In genomic region chr1:232557661-232558260, GRCh38 we compare ENCODE assay signal across 19 cellular contexts.
A peak's percentile ranks its signal among the peaks of the same experiment; 100 is the strongest.
DNase-seq lines count a peak whose midpoint lies in the region; ATAC-seq and TF ChIP-seq lines count a peak whose summit lies in the region.
"Had no signal": no experiment of that assay in that cellular context is flagged by ENCODE, and none has a peak within 500 bp of the region (broad histone marks: within the 10 kb centered on the region; RNA-seq: fewer than 3 reads in every experiment).

No MANE protein-coding gene starts in this region.

- H2BK12ac ChIP-seq in mesenchymal stem cell (ENCODE audit: low read length in 2 of 2) = peak overlapping the region in 1 of 2 experiments; percentile 72

- H3K4ac ChIP-seq in mesenchymal stem cell (ENCODE audit: low read depth in 1 of 2, low read length in 2 of 2) = no peak overlapping the region

- H3K4me1 ChIP-seq in mesenchymal stem cell (ENCODE audit: control insufficient read depth, insufficient read depth, low read depth, low read length) = peaks cover 16% of the 10 kb centered on the region
- peaks cover 29% of the 10 kb centered on the region for H3K4me1 ChIP-seq in upper lobe of right lung

- H3K14ac ChIP-seq in mesenchymal stem cell (ENCODE audit: low read length in 2 of 2) = no peak overlapping the region

- WGBS in mesenchymal stem cell = 67% methylated on average over 2 of the region's 3 CpGs

- H4K91ac ChIP-seq in mesenchymal stem cell (ENCODE audit: low read length) = no peak overlapping the region

- H3K79me1 ChIP-seq in mesenchymal stem cell (replicated peaks; ENCODE audit: low read length, poor library complexity, severe bottlenecking) = peaks cover 34% of the 10 kb centered on the region

- H3K36me3 ChIP-seq in mesenchymal stem cell (ENCODE audit: control insufficient read depth in 1 of 2, insufficient read depth in 2 of 2, low read depth in 1 of 2, low read length in 2 of 2) (peaks cover 0 to 10% of the 10 kb centered on the region in 2 experiments), upper lobe of right lung (no peaks in the 10 kb centered on the region)
- H3K36me3 ChIP-seq: cardiac muscle cell, spleen had no signal

- H3K9me3 Mint-ChIP-seq in stimulated activated naive CD8-positive, alpha-beta T cell treated with anti-CD3 and anti-CD28 coated beads, Interleukin-15, Interleukin-2, amounts not matched to agents 100 ng/mL and 50 ng/mL, for 24 hours = no peaks in the 10 kb centered on the region
- H3K9me3 Mint-ChIP-seq: activated CD4-positive, alpha-beta T cell treated with anti-CD3 and anti-CD28 coated beads, Interleukin-2, amount 10 ng/mL, durations not matched to agents 7 days and 5 days; CD8-positive, alpha-beta T cell had no signal

- H3K4me3 ChIP-seq in mesenchymal stem cell (ENCODE audit: insufficient read depth in 1 of 2, low read depth in 1 of 2, low read length in 2 of 2) (no peak overlapping the region), upper lobe of right lung (no peak overlapping the region)
- H3K4me3 ChIP-seq: cardiac muscle cell, esophagus squamous epithelium, spleen had no signal

- H3K9me3 ChIP-seq in mesenchymal stem cell (ENCODE audit: control insufficient read depth, low read length) (no peaks in the 10 kb centered on the region), upper lobe of right lung (no peaks in the 10 kb centered on the region)
- H3K9me3 ChIP-seq: esophagus squamous epithelium, spleen had no signal

- no peak overlapping the region for H2AFZ ChIP-seq in mesenchymal stem cell (ENCODE audit: low read depth, low read length)

- H3K27ac Mint-ChIP-seq in stimulated activated naive CD8-positive, alpha-beta T cell treated with anti-CD3 and anti-CD28 coated beads, Interleukin-15, Interleukin-2, amounts not matched to agents 100 ng/mL and 50 ng/mL, for 24 hours = peak overlapping the region; percentile 46
- H3K27ac Mint-ChIP-seq: activated CD4-positive, alpha-beta T cell treated with anti-CD3 and anti-CD28 coated beads, Interleukin-2, amount 10 ng/mL, durations not matched to agents 7 days and 5 days; CD8-positive, alpha-beta T cell had no signal

- H3K23ac ChIP-seq in mesenchymal stem cell (ENCODE audit: low read length in 2 of 2) = no peak overlapping the region

- H4K8ac ChIP-seq in mesenchymal stem cell (ENCODE audit: low read length) = no peak overlapping the region

- no peak overlapping the region for H3K9ac ChIP-seq in mesenchymal stem cell (ENCODE audit: low read length)

- no peak for TF ChIP-seq CTCF in upper lobe of right lung (IDR thresholded peaks at IDR 0.05)

- intact Hi-C loops in upper lobe of right lung (cut with DNase I) = no loop called here
- intact Hi-C loops in posterior cingulate gyrus (cut with DNase I) = no loop called here

- peak overlapping the region in 1 of 2 experiments; percentile 18 for H3K18ac ChIP-seq in mesenchymal stem cell (ENCODE audit: low read depth in 1 of 2, low read length in 2 of 2)

- H3K4me2 ChIP-seq in mesenchymal stem cell (ENCODE audit: low read length, poor library complexity, severe bottlenecking) = no peak overlapping the region

- H3K4me3 Mint-ChIP-seq in stimulated activated naive CD8-positive, alpha-beta T cell treated with anti-CD3 and anti-CD28 coated beads, Interleukin-15, Interleukin-2, amounts not matched to agents 100 ng/mL and 50 ng/mL, for 24 hours = no peak overlapping the region
- H3K4me3 Mint-ChIP-seq: activated CD4-positive, alpha-beta T cell treated with anti-CD3 and anti-CD28 coated beads, Interleukin-2, amount 10 ng/mL, durations not matched to agents 7 days and 5 days; CD8-positive, alpha-beta T cell had no signal

- ATAC-seq in stimulated activated naive CD8-positive, alpha-beta T cell treated with anti-CD3 and anti-CD28 coated beads, Interleukin-15, Interleukin-2, amounts not matched to agents 100 U/mL and 50 U/mL, for 24 hours = no peak
- peak; percentile 35 for ATAC-seq in upper lobe of right lung
- ATAC-seq: CD8-positive, alpha-beta T cell had no signal

- peaks cover 11% of the 10 kb centered on the region for H3K4me1 Mint-ChIP-seq in stimulated activated naive CD8-positive, alpha-beta T cell treated with anti-CD3 and anti-CD28 coated beads, Interleukin-15, Interleukin-2, amounts not matched to agents 100 ng/mL and 50 ng/mL, for 24 hours (ENCODE audit: low read depth)

- H2BK15ac ChIP-seq in mesenchymal stem cell (ENCODE audit: low read depth, poor library complexity, severe bottlenecking) = no peak overlapping the region

- no peak for DNase-seq in stimulated activated naive CD8-positive, alpha-beta T cell treated with anti-CD3 and anti-CD28 coated beads, Interleukin-15, Interleukin-2, amounts not matched to agents 100 U/mL and 50 U/mL, for 24 hours
- DNase-seq in NCI-H69 (lab: John Stamatoyannopoulos, UW) (peak; percentile 86), mesenchymal stem cell (no peak), upper lobe of right lung (no peak), posterior cingulate gyrus (no peak), T-helper 1 cell (no peak), NCI-H1436 (lab: John Stamatoyannopoulos, UW) (no peak)
- DNase-seq: activated CD4-positive, alpha-beta T cell treated with anti-CD3 and anti-CD28 coated beads, Interleukin-2, amount 10 ng/mL, durations not matched to agents 7 days and 5 days; activated effector memory CD4-positive, alpha-beta T cell treated with anti-CD3 and anti-CD28 coated beads, Interleukin-2, amount 50 U/mL, for 16 hours; amniotic stem cell; CD8-positive, alpha-beta T cell; DND-41; esophagus squamous epithelium; NCI-H1092; NCI-H2107; NCI-H82; spleen had no signal

- H3K36me3 Mint-ChIP-seq in stimulated activated naive CD8-positive, alpha-beta T cell treated with anti-CD3 and anti-CD28 coated beads, Interleukin-15, Interleukin-2, amounts not matched to agents 100 ng/mL and 50 ng/mL, for 24 hours (ENCODE audit: low read depth) = no peaks in the 10 kb centered on the region
- H3K36me3 Mint-ChIP-seq: CD8-positive, alpha-beta T cell had no signal

- no peak overlapping the region for H3K27ac ChIP-seq in mesenchymal stem cell (ENCODE audit: low read length, poor library complexity, severe bottlenecking)
- no peak overlapping the region for H3K27ac ChIP-seq in upper lobe of right lung
- H3K27ac ChIP-seq: esophagus squamous epithelium, spleen had no signal

- no peak overlapping the region for H2BK5ac ChIP-seq in mesenchymal stem cell (ENCODE audit: low read depth, low read length, poor library complexity, severe bottlenecking)

- no peaks in the 10 kb centered on the region for H3K27me3 Mint-ChIP-seq in stimulated activated naive CD8-positive, alpha-beta T cell treated with anti-CD3 and anti-CD28 coated beads, Interleukin-15, Interleukin-2, amounts not matched to agents 100 ng/mL and 50 ng/mL, for 24 hours

- H2AK5ac ChIP-seq in mesenchymal stem cell (ENCODE audit: low read length, severe bottlenecking) = peak overlapping the region; percentile 3

- no peak overlapping the region for H2BK120ac ChIP-seq in mesenchymal stem cell (ENCODE audit: low read depth, low read length)

- H3K27me3 ChIP-seq in mesenchymal stem cell (ENCODE audit: control insufficient read depth in 1 of 2, insufficient read depth in 1 of 2, low read length in 2 of 2) (no peaks in the 10 kb centered on the region), upper lobe of right lung (no peaks in the 10 kb centered on the region)
- H3K27me3 ChIP-seq: cardiac muscle cell, esophagus squamous epithelium, spleen had no signal
